In the genomic region with DNA sequence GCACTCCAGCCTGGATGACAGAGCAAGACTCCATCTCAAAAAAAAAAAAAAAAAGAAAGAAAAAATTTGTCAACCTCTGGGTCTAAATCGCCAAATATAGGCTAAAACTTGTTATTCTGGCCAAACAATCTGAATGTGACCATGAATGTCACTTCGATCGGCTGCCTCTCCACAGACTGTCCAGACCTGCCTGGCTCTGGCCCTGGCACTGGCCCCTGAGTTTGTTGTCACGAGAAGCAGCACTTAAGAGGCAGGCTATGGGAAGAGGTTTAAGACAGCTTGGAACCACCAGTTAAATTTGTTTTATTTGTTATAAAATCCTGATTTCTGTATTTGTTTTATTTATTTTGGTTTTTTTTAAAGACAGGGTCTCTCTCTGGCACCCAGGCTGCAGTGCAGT, we compare ENCODE assay signal across 1 cellular context.
TF ChIP-seq lines count a peak whose summit lies in the region.

No MANE protein-coding gene starts in this region.

TF ChIP-seq in GM12878, 131 proteins besides CTCF, POLR2A, EP300 and RAD21:
- TF ChIP-seq, protein P1, sequence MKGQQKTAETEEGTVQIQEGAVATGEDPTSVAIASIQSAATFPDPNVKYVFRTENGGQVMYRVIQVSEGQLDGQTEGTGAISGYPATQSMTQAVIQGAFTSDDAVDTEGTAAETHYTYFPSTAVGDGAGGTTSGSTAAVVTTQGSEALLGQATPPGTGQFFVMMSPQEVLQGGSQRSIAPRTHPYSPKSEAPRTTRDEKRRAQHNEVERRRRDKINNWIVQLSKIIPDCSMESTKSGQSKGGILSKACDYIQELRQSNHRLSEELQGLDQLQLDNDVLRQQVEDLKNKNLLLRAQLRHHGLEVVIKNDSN (IDR thresholded peaks at IDR 0.05; ENCODE audit: borderline replicate concordance, extremely low read length, insufficient read depth, low read depth, low read length), result no peak
- TF ChIP-seq POU2F2 (IDR thresholded peaks at IDR 0.05; ENCODE audit: borderline replicate concordance, low read depth, low read length) (no peak), SMARCA5 (IDR thresholded peaks at IDR 0.05) (no peak), JUND (IDR thresholded peaks at IDR 0.05; ENCODE audit: low read depth, low read length) (no peak), DPF2 (IDR thresholded peaks at IDR 0.05) (no peak), SIN3A (IDR thresholded peaks at IDR 0.05; ENCODE audit: low read depth, low read length) (no peak), EED (IDR thresholded peaks at IDR 0.05; ENCODE audit: low read depth) (no peak), CBX5 (IDR thresholded peaks at IDR 0.05; ENCODE audit: low read depth) (no peak), NRF1 (conservative IDR thresholded peaks at IDR 0.05; ENCODE audit: low read depth, low read length) (no peak), NFYA (IDR thresholded peaks at IDR 0.05; ENCODE audit: borderline replicate concordance, low read depth, low read length) (no peak), WRNIP1 (IDR thresholded peaks at IDR 0.05; ENCODE audit: borderline replicate concordance, low read depth, low read length) (no peak), NBN (IDR thresholded peaks at IDR 0.05) (no peak)
- TF ChIP-seq, protein P2, sequence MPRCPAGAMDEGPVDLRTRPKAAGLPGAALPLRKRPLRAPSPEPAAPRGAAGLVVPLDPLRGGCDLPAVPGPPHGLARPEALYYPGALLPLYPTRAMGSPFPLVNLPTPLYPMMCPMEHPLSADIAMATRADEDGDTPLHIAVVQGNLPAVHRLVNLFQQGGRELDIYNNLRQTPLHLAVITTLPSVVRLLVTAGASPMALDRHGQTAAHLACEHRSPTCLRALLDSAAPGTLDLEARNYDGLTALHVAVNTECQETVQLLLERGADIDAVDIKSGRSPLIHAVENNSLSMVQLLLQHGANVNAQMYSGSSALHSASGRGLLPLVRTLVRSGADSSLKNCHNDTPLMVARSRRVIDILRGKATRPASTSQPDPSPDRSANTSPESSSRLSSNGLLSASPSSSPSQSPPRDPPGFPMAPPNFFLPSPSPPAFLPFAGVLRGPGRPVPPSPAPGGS (IDR thresholded peaks at IDR 0.05; ENCODE audit: borderline replicate concordance, insufficient read depth, low read depth, low read length, poor library complexity, severe bottlenecking), result no peak
- TF ChIP-seq, protein P3, sequence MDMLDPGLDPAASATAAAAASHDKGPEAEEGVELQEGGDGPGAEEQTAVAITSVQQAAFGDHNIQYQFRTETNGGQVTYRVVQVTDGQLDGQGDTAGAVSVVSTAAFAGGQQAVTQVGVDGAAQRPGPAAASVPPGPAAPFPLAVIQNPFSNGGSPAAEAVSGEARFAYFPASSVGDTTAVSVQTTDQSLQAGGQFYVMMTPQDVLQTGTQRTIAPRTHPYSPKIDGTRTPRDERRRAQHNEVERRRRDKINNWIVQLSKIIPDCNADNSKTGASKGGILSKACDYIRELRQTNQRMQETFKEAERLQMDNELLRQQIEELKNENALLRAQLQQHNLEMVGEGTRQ (IDR thresholded peaks at IDR 0.05; ENCODE audit: borderline replicate concordance, low read depth, low read length), result no peak
- TF ChIP-seq, protein P4, sequence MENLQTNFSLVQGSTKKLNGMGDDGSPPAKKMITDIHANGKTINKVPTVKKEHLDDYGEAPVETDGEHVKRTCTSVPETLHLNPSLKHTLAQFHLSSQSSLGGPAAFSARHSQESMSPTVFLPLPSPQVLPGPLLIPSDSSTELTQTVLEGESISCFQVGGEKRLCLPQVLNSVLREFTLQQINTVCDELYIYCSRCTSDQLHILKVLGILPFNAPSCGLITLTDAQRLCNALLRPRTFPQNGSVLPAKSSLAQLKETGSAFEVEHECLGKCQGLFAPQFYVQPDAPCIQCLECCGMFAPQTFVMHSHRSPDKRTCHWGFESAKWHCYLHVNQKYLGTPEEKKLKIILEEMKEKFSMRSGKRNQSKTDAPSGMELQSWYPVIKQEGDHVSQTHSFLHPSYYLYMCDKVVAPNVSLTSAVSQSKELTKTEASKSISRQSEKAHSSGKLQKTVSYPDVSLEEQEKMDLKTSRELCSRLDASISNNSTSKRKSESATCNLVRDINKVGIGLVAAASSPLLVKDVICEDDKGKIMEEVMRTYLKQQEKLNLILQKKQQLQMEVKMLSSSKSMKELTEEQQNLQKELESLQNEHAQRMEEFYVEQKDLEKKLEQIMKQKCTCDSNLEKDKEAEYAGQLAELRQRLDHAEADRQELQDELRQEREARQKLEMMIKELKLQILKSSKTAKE (IDR thresholded peaks at IDR 0.05; ENCODE audit: low read depth, poor library complexity, severe bottlenecking), result no peak
- TF ChIP-seq, protein P5, sequence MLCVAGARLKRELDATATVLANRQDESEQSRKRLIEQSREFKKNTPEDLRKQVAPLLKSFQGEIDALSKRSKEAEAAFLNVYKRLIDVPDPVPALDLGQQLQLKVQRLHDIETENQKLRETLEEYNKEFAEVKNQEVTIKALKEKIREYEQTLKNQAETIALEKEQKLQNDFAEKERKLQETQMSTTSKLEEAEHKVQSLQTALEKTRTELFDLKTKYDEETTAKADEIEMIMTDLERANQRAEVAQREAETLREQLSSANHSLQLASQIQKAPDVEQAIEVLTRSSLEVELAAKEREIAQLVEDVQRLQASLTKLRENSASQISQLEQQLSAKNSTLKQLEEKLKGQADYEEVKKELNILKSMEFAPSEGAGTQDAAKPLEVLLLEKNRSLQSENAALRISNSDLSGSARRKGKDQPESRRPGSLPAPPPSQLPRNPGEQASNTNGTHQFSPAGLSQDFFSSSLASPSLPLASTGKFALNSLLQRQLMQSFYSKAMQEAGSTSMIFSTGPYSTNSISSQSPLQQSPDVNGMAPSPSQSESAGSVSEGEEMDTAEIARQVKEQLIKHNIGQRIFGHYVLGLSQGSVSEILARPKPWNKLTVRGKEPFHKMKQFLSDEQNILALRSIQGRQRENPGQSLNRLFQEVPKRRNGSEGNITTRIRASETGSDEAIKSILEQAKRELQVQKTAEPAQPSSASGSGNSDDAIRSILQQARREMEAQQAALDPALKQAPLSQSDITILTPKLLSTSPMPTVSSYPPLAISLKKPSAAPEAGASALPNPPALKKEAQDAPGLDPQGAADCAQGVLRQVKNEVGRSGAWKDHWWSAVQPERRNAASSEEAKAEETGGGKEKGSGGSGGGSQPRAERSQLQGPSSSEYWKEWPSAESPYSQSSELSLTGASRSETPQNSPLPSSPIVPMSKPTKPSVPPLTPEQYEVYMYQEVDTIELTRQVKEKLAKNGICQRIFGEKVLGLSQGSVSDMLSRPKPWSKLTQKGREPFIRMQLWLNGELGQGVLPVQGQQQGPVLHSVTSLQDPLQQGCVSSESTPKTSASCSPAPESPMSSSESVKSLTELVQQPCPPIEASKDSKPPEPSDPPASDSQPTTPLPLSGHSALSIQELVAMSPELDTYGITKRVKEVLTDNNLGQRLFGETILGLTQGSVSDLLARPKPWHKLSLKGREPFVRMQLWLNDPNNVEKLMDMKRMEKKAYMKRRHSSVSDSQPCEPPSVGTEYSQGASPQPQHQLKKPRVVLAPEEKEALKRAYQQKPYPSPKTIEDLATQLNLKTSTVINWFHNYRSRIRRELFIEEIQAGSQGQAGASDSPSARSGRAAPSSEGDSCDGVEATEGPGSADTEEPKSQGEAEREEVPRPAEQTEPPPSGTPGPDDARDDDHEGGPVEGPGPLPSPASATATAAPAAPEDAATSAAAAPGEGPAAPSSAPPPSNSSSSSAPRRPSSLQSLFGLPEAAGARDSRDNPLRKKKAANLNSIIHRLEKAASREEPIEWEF (IDR thresholded peaks at IDR 0.05; ENCODE audit: insufficient replicate concordance, low read depth, low read length), result no peak
- TF ChIP-seq, protein P6, sequence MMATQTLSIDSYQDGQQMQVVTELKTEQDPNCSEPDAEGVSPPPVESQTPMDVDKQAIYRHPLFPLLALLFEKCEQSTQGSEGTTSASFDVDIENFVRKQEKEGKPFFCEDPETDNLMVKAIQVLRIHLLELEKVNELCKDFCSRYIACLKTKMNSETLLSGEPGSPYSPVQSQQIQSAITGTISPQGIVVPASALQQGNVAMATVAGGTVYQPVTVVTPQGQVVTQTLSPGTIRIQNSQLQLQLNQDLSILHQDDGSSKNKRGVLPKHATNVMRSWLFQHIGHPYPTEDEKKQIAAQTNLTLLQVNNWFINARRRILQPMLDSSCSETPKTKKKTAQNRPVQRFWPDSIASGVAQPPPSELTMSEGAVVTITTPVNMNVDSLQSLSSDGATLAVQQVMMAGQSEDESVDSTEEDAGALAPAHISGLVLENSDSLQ (IDR thresholded peaks at IDR 0.05), result no peak
- TF ChIP-seq, protein P7, sequence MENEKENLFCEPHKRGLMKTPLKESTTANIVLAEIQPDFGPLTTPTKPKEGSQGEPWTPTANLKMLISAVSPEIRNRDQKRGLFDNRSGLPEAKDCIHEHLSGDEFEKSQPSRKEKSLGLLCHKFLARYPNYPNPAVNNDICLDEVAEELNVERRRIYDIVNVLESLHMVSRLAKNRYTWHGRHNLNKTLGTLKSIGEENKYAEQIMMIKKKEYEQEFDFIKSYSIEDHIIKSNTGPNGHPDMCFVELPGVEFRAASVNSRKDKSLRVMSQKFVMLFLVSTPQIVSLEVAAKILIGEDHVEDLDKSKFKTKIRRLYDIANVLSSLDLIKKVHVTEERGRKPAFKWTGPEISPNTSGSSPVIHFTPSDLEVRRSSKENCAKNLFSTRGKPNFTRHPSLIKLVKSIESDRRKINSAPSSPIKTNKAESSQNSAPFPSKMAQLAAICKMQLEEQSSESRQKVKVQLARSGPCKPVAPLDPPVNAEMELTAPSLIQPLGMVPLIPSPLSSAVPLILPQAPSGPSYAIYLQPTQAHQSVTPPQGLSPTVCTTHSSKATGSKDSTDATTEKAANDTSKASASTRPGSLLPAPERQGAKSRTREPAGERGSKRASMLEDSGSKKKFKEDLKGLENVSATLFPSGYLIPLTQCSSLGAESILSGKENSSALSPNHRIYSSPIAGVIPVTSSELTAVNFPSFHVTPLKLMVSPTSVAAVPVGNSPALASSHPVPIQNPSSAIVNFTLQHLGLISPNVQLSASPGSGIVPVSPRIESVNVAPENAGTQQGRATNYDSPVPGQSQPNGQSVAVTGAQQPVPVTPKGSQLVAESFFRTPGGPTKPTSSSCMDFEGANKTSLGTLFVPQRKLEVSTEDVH (IDR thresholded peaks at IDR 0.05; ENCODE audit: low read depth, partially characterized antibody), result no peak
- TF ChIP-seq, protein P8, sequence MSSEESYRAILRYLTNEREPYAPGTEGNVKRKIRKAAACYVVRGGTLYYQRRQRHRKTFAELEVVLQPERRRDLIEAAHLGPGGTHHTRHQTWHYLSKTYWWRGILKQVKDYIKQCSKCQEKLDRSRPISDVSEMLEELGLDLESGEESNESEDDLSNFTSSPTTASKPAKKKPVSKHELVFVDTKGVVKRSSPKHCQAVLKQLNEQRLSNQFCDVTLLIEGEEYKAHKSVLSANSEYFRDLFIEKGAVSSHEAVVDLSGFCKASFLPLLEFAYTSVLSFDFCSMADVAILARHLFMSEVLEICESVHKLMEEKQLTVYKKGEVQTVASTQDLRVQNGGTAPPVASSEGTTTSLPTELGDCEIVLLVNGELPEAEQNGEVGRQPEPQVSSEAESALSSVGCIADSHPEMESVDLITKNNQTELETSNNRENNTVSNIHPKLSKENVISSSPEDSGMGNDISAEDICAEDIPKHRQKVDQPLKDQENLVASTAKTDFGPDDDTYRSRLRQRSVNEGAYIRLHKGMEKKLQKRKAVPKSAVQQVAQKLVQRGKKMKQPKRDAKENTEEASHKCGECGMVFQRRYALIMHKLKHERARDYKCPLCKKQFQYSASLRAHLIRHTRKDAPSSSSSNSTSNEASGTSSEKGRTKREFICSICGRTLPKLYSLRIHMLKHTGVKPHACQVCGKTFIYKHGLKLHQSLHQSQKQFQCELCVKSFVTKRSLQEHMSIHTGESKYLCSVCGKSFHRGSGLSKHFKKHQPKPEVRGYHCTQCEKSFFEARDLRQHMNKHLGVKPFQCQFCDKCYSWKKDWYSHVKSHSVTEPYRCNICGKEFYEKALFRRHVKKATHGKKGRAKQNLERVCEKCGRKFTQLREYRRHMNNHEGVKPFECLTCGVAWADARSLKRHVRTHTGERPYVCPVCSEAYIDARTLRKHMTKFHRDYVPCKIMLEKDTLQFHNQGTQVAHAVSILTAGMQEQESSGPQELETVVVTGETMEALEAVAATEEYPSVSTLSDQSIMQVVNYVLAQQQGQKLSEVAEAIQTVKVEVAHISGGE (CRISPR knock-in tag; IDR thresholded peaks at IDR 0.05), result no peak
- TF ChIP-seq, protein P9, sequence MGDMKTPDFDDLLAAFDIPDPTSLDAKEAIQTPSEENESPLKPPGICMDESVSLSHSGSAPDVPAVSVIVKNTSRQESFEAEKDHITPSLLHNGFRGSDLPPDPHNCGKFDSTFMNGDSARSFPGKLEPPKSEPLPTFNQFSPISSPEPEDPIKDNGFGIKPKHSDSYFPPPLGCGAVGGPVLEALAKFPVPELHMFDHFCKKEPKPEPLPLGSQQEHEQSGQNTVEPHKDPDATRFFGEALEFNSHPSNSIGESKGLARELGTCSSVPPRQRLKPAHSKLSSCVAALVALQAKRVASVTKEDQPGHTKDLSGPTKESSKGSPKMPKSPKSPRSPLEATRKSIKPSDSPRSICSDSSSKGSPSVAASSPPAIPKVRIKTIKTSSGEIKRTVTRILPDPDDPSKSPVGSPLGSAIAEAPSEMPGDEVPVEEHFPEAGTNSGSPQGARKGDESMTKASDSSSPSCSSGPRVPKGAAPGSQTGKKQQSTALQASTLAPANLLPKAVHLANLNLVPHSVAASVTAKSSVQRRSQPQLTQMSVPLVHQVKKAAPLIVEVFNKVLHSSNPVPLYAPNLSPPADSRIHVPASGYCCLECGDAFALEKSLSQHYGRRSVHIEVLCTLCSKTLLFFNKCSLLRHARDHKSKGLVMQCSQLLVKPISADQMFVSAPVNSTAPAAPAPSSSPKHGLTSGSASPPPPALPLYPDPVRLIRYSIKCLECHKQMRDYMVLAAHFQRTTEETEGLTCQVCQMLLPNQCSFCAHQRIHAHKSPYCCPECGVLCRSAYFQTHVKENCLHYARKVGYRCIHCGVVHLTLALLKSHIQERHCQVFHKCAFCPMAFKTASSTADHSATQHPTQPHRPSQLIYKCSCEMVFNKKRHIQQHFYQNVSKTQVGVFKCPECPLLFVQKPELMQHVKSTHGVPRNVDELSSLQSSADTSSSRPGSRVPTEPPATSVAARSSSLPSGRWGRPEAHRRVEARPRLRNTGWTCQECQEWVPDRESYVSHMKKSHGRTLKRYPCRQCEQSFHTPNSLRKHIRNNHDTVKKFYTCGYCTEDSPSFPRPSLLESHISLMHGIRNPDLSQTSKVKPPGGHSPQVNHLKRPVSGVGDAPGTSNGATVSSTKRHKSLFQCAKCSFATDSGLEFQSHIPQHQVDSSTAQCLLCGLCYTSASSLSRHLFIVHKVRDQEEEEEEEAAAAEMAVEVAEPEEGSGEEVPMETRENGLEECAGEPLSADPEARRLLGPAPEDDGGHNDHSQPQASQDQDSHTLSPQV (IDR thresholded peaks at IDR 0.05), result no peak
TF ChIP-seq in GM12878: peak in this region for 0.
